13 cellular contexts compared by ENCODE assay signal in genomic region chr9:123354806-123355508, GRCh38. TPM values are rescaled to one million over a fixed set of nuclear protein-coding genes. Genes with fewer than 3 reads are reported as not detected.
DNase-seq lines count a peak whose midpoint lies in the region; ATAC-seq and TF ChIP-seq lines count a peak whose summit lies in the region.
"Had no signal": no experiment of that assay in that cellular context is flagged by ENCODE, and none has a peak within 500 bp of the region (broad histone marks: within the 10 kb centered on the region; RNA-seq: fewer than 3 reads in every experiment).

No MANE protein-coding gene starts in this region.

- POLR2A ChIA-PET in SK-N-SH (lab: Yijun Ruan, JAX), result no interaction called here

- H3K27ac Mint-ChIP-seq in stimulated activated naive B cell treated with anti-CD40 and anti-IgM and Interleukin-4, amounts not matched to agents 10 μg/mL and 1 μg/mL and 100 μg/mL, for 72 hours, result peak overlapping the region; percentile 62
- H3K27ac Mint-ChIP-seq: activated T-cell treated with anti-CD3 and anti-CD28 coated beads, Interleukin-2, amount 50 U/mL, for 72 hours had no signal

- no peaks in the 10 kb centered on the region for H3K79me2 ChIP-seq in SK-N-SH (ENCODE audit: insufficient read depth)

- peaks cover 6% of the 10 kb centered on the region for H3K27me3 ChIP-seq in SK-N-SH (ENCODE audit: insufficient read depth)

- DNase-seq in SK-N-SH (peak; percentile 42), islet precursor cell (peak; percentile 71), superior temporal gyrus (ENCODE audit: extremely low spot score) (no peak), CD1c-positive myeloid dendritic cell (ENCODE audit: extremely low spot score) (no peak)
- DNase-seq in stimulated activated naive B cell treated with anti-CD40 and anti-IgM and Interleukin-4, amounts not matched to agents 10 μg/mL and 1 μg/mL and 100 μg/mL, for 72 hours, result no peak
- DNase-seq: SIG-M5 had no signal

- ATAC-seq in SK-N-SH treated with all-trans-retinoic acid at 6 μM for 48 hours (no peak), GM19395 (IDR thresholded peaks at IDR 0.05; ENCODE audit: unreplicated experiment) (no peak)
- ATAC-seq in stimulated activated naive B cell treated with anti-CD40 and anti-IgM and Interleukin-4, amounts not matched to agents 10 μg/mL and 1 μg/mL and 100 μg/mL, for 72 hours (replicated peaks), result no peak

- WGBS in SK-N-SH (ENCODE audit: low lambda C conversion rate), result 37% methylated on average over 5 of the region's 9 CpGs

- H3K27ac ChIP-seq in SK-N-SH (ENCODE audit: low read depth in 2 of 2, low read length in 1 of 2) (no peak overlapping the region), angular gyrus (ENCODE audit: low read depth, low read length) (peak overlapping the region; percentile 22)
- H3K27ac ChIP-seq: esophagus muscularis mucosa, left ventricle myocardium inferior had no signal

- H3K9me3 Mint-ChIP-seq in stimulated activated naive B cell treated with anti-CD40 and anti-IgM and Interleukin-4, amounts not matched to agents 10 μg/mL and 1 μg/mL and 100 μg/mL, for 72 hours, result no peaks in the 10 kb centered on the region
- H3K9me3 Mint-ChIP-seq: activated T-cell treated with anti-CD3 and anti-CD28 coated beads, Interleukin-2, amount 50 U/mL, for 72 hours; naive thymus-derived CD4-positive, alpha-beta T cell had no signal

- peaks cover 23 to 68% of the 10 kb centered on the region in 2 donors for H3K4me1 Mint-ChIP-seq in stimulated activated naive B cell treated with anti-CD40 and anti-IgM and Interleukin-4, amounts not matched to agents 10 μg/mL and 1 μg/mL and 100 μg/mL, for 72 hours

- H3K9me2 ChIP-seq in SK-N-SH, result no peaks in the 10 kb centered on the region

- peaks cover 0 to 5% of the 10 kb centered on the region in 2 donors for H3K27me3 Mint-ChIP-seq in stimulated activated naive B cell treated with anti-CD40 and anti-IgM and Interleukin-4, amounts not matched to agents 10 μg/mL and 1 μg/mL and 100 μg/mL, for 72 hours

- no peak for TF ChIP-seq RAD21 in SK-N-SH (IDR thresholded peaks at IDR 0.05; ENCODE audit: low read length)

- H4K20me1 ChIP-seq in SK-N-SH (ENCODE audit: insufficient read depth), result 0 out of 2 replicates have a peak, but pooled peaks cover 4% of the 10 kb centered on the region

- H3K4me3 ChIP-seq in SK-N-SH (ENCODE audit: low read depth in 2 of 2, low read length in 1 of 2), result no peak overlapping the region
- H3K4me3 ChIP-seq: esophagus muscularis mucosa, left ventricle myocardium inferior had no signal

- H3F3A ChIP-seq in SK-N-SH (replicated peaks; ENCODE audit: insufficient read depth), result no peaks in the 10 kb centered on the region

- H3K9me3 ChIP-seq in SK-N-SH, result no peaks in the 10 kb centered on the region
- H3K9me3 ChIP-seq: esophagus muscularis mucosa, left ventricle myocardium inferior had no signal

- peaks cover 0 to 6% of the 10 kb centered on the region in 2 experiments; a peak in 1 of 4 replicates for H3K4me1 ChIP-seq in SK-N-SH (ENCODE audit: control insufficient read depth in 1 of 2, insufficient read depth in 2 of 2, low read depth in 1 of 2, low read length in 1 of 2)

- no peak overlapping the region for H3K4me2 ChIP-seq in SK-N-SH

- no peak overlapping the region for H3K9ac ChIP-seq in SK-N-SH

- H3K36me3 Mint-ChIP-seq in stimulated activated naive B cell treated with anti-CD40 and anti-IgM and Interleukin-4, amounts not matched to agents 10 μg/mL and 1 μg/mL and 100 μg/mL, for 72 hours, result peaks cover 64 to 71% of the 10 kb centered on the region in 2 donors
- H3K36me3 Mint-ChIP-seq: naive thymus-derived CD4-positive, alpha-beta T cell had no signal

- H3K4me3 Mint-ChIP-seq in stimulated activated naive B cell treated with anti-CD40 and anti-IgM and Interleukin-4, amounts not matched to agents 10 μg/mL and 1 μg/mL and 100 μg/mL, for 72 hours, result no peak overlapping the region
- H3K4me3 Mint-ChIP-seq: activated T-cell treated with anti-CD3 and anti-CD28 coated beads, Interleukin-2, amount 50 U/mL, for 72 hours; naive thymus-derived CD4-positive, alpha-beta T cell had no signal

- no peak for TF ChIP-seq CTCF in SK-N-SH (IDR thresholded peaks at IDR 0.05)

- H2AFZ ChIP-seq in SK-N-SH (ENCODE audit: low read depth), result no peak overlapping the region

- CTCF ChIA-PET in SK-N-SH (lab: Yijun Ruan, JAX), result interaction anchor here (0.6 to 10.4 kb wide), 29 partner anchors 11 to 742 kb away, joined by 3 to 331 read pairs (median 4); partner anchors contain the start of gene PDCL

- no peaks in the 10 kb centered on the region for H3K36me3 ChIP-seq in SK-N-SH (replicated peaks in 1 of 2; ENCODE audit: control insufficient read depth in 1 of 2, insufficient read depth in 2 of 2, low read length in 1 of 2)
- H3K36me3 ChIP-seq: esophagus muscularis mucosa, left ventricle myocardium inferior had no signal

- TF ChIP-seq EP300 in SK-N-SH (IDR thresholded peaks at IDR 0.05; ENCODE audit: borderline replicate concordance in 1 of 2, low read depth in 1 of 2, low read length in 1 of 2), result no peak

TF ChIP-seq in SK-N-SH, 30 proteins besides CTCF, POLR2A, EP300 and RAD21:
- no peak for TF ChIP-seq RCOR1 (IDR thresholded peaks at IDR 0.05; ENCODE audit: low read length)
- TF ChIP-seq PBX3 (IDR thresholded peaks at IDR 0.05), result no peak
TF ChIP-seq in SK-N-SH: peak in this region for 0.

TF ChIP-seq in SK-N-SH treated with all-trans-retinoic acid at 6 μM for 48 hours, 23 proteins besides CTCF, POLR2A, EP300 and RAD21 (continues in another document):
- TF ChIP-seq RARB (CRISPR knock-in tag; IDR thresholded peaks at IDR 0.05), result no peak
- no peak for TF ChIP-seq TSHZ2 (CRISPR knock-in tag; IDR thresholded peaks at IDR 0.05)
- TF ChIP-seq CSRNP3 (CRISPR knock-in tag; IDR thresholded peaks at IDR 0.05), result no peak
- no peak for TF ChIP-seq TCF4 (CRISPR knock-in tag; IDR thresholded peaks at IDR 0.05; ENCODE audit: borderline replicate concordance)
- no peak for TF ChIP-seq ISL1 (CRISPR knock-in tag; IDR thresholded peaks at IDR 0.05)
- TF ChIP-seq PPARA (CRISPR knock-in tag; IDR thresholded peaks at IDR 0.05; ENCODE audit: borderline replicate concordance), result no peak
- TF ChIP-seq OSR1 (CRISPR knock-in tag; IDR thresholded peaks at IDR 0.05), result no peak
- TF ChIP-seq TOX (CRISPR knock-in tag; IDR thresholded peaks at IDR 0.05; ENCODE audit: borderline replicate concordance), result no peak
- TF ChIP-seq GLIS3 (CRISPR knock-in tag; IDR thresholded peaks at IDR 0.05), result no peak
- TF ChIP-seq ZFP3 (CRISPR knock-in tag; IDR thresholded peaks at IDR 0.05), result no peak
- TF ChIP-seq CSDC2 (CRISPR knock-in tag; IDR thresholded peaks at IDR 0.05), result no peak
- TF ChIP-seq ARNTL (CRISPR knock-in tag; IDR thresholded peaks at IDR 0.05; ENCODE audit: borderline replicate concordance, low read depth), result no peak
- TF ChIP-seq PATZ1 (CRISPR knock-in tag; IDR thresholded peaks at IDR 0.05; ENCODE audit: borderline replicate concordance), result no peak
- no peak for TF ChIP-seq ZFP30 (CRISPR knock-in tag; IDR thresholded peaks at IDR 0.05)

RNA-seq across cellular contexts. Expression of gene CRB2, which starts 1.0 kb away (rescaled TPM):
- polyA plus RNA-seq in SK-N-SH (2012; rRNA removed), result not detected in 2 replicates
- under 0.01 TPM in 2 replicates for polyA plus RNA-seq in SK-N-SH (2012; cell fraction: cytosol; rRNA removed)
- 0.02 and 0.05 TPM in 2 replicates for polyA plus RNA-seq in SK-N-SH (2012; cell fraction: nucleus; rRNA removed)
- polyA plus RNA-seq: naive thymus-derived CD4-positive, alpha-beta T cell had no signal

Comparison
In these comparisons a context has a peak if more than half of its experiments do, and no peak if none do; other contexts are left out.
1. DNase-seq: peak in SK-N-SH (single experiment) and islet precursor cell (single experiment); none in stimulated activated naive B cell treated with anti-CD40 and anti-IgM and Interleukin-4, amounts not matched to agents 10 μg/mL and 1 μg/mL and 100 μg/mL, for 72 hours (single experiment), superior temporal gyrus (single experiment) and CD1c-positive myeloid dendritic cell (single experiment).